Comparison of ENCODE assay signal across 17 cellular contexts in the genomic region with DNA sequence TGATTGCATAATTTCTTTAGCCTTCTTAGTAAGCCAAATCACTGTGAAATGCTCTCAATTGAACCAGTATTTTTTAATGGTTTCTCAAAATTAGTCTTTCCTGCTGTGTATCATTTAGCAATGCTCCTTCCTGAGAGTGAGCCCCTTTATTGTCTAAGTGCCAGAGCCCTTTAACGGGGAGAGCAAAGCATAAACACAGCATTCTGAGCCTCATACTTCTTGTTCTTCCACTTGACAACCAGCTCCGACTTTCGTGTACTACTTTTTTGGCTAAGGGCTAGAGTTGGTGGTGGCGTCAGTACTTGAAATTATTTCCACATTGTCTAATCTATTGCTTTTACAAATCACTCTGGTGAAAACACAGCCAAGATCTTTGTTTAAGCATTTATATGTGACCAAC.
DNase-seq lines count a peak whose midpoint lies in the region; ATAC-seq, FAIRE-seq and TF ChIP-seq lines count a peak whose summit lies in the region.
"Had no signal": no experiment of that assay in that cellular context is flagged by ENCODE, and none has a peak within 500 bp of the region (broad histone marks: within the 10 kb centered on the region; RNA-seq: fewer than 3 reads in every experiment).

No MANE protein-coding gene starts in this region.

- H3K9me3 ChIP-seq in K562 (replicated peaks; ENCODE audit: control insufficient read depth, insufficient read depth, low read depth, low read length): no peaks in the 10 kb centered on the region
- H3K9me3 ChIP-seq in mesenchymal stem cell (ENCODE audit: control insufficient read depth, low read length): no peaks in the 10 kb centered on the region
- H3K9me3 ChIP-seq in aorta (ENCODE audit: control insufficient read depth, low read length): no peaks in the 10 kb centered on the region
- H3K9me3 ChIP-seq: BLaER1 treated with 17β-estradiol and CSF1 and Interleukin-3, amounts not matched to agents 10 nM and 100 nM had no signal

- H3K27ac ChIP-seq in K562 (ENCODE audit: extremely low read depth, low read depth, low read length) (no peak overlapping the region), mesenchymal stem cell (ENCODE audit: low read length, poor library complexity, severe bottlenecking) (no peak overlapping the region), aorta (ENCODE audit: low read depth in 1 of 2, low read length in 2 of 2) (no peak overlapping the region)
- H3K27ac ChIP-seq: BLaER1 treated with 17β-estradiol and CSF1 and Interleukin-3, amounts not matched to agents 10 nM and 100 nM had no signal

- no peaks in the 10 kb centered on the region for H3K36me3 ChIP-seq in K562 (ENCODE audit: control insufficient read depth, insufficient read depth, low read length)
- peaks cover 6 to 78% of the 10 kb centered on the region in 2 experiments for H3K36me3 ChIP-seq in mesenchymal stem cell (ENCODE audit: control insufficient read depth in 1 of 2, insufficient read depth in 2 of 2, low read depth in 1 of 2, low read length in 2 of 2)
- peaks cover 0 to 2% of the 10 kb centered on the region in 2 donors for H3K36me3 ChIP-seq in aorta (ENCODE audit: control insufficient read depth in 1 of 2, insufficient read depth in 2 of 2, low read length in 1 of 2)
- H3K36me3 ChIP-seq: BLaER1 treated with 17β-estradiol and CSF1 and Interleukin-3, amounts not matched to agents 10 nM and 100 nM had no signal

- H4K91ac ChIP-seq in mesenchymal stem cell (ENCODE audit: low read length): no peak overlapping the region

- DNase-seq in GM03348 (ENCODE audit: low spot score) (peak; percentile 7), K562 (ENCODE audit: extremely low read depth in 1 of 4, low spot score in 3 of 4) (no peak), mesenchymal stem cell (peak; percentile 19), aorta (no peak), NCI-H82 (lab: John Stamatoyannopoulos, UW) (no peak), activated gamma-delta T cell (lab: John Stamatoyannopoulos, UW) (no peak)
- no peak for DNase-seq in activated CD4-positive, alpha-beta T cell treated with anti-CD3 and anti-CD28 coated beads for 48 hours
- DNase-seq: CD8-positive, alpha-beta memory T cell; DMS79 treated with DMSO at 0.1 percent for 48 hours; HCEC 1CT; KG1; NCI-H1417 treated with DMSO at 0.1 percent for 48 hours; NCI-H2029; NCI-H510A treated with DMSO at 0.1 percent for 48 hours had no signal

- no peaks in the 10 kb centered on the region for H3K79me2 ChIP-seq in K562 (ENCODE audit: control insufficient read depth, insufficient read depth, low read length)

- H4K20me1 ChIP-seq in K562 (replicated peaks; ENCODE audit: control insufficient read depth, insufficient read depth, low read length): no peaks in the 10 kb centered on the region
- H4K20me1 ChIP-seq: BLaER1 treated with 17β-estradiol and CSF1 and Interleukin-3, amounts not matched to agents 10 nM and 100 nM had no signal

- in situ Hi-C loops in K562 (cut with MboI): no loop called here

- no peak overlapping the region for H3K4me3 ChIP-seq in K562
- H3K4me3 ChIP-seq in mesenchymal stem cell (ENCODE audit: insufficient read depth in 1 of 2, low read depth in 1 of 2, low read length in 2 of 2): no peak overlapping the region
- H3K4me3 ChIP-seq in aorta (ENCODE audit: low read length in 2 of 2): no peak overlapping the region
- H3K4me3 ChIP-seq: BLaER1 treated with 17β-estradiol and CSF1 and Interleukin-3, amounts not matched to agents 10 nM and 100 nM; GM12878 had no signal

- no peak for FAIRE-seq in K562 (lab: Jason Lieb, UNC)
- FAIRE-seq: GM12878 had no signal

- no peak overlapping the region for H4K8ac ChIP-seq in mesenchymal stem cell (ENCODE audit: low read length)

- intact Hi-C loops in K562 (cut with micrococcal nuclease): no loop called here
- intact Hi-C loops in aorta (cut with DNase I): no loop called here

- no peak overlapping the region for H2BK15ac ChIP-seq in mesenchymal stem cell (ENCODE audit: low read depth, poor library complexity, severe bottlenecking)

- CTCF ChIA-PET in K562 (lab: Yijun Ruan, JAX; ENCODE audit: low intra/inter-chr PET ratio): no interaction called here

- no peak overlapping the region for H3K4ac ChIP-seq in mesenchymal stem cell (ENCODE audit: low read depth in 1 of 2, low read length in 2 of 2)

- no peak for TF ChIP-seq CTCF in K562 (IDR thresholded peaks at IDR 0.05 in 2 of 3, conservative IDR thresholded peaks at IDR 0.05 in 1 of 3; ENCODE audit: insufficient read depth in 2 of 3, low read depth in 1 of 3, low read length in 3 of 3)

- H3K27me3 ChIP-seq in K562 (ENCODE audit: control insufficient read depth in 2 of 2, insufficient read depth in 2 of 2, low read length in 2 of 2) (no peaks in the 10 kb centered on the region), mesenchymal stem cell (ENCODE audit: control insufficient read depth in 1 of 2, insufficient read depth in 1 of 2, low read length in 2 of 2) (no peaks in the 10 kb centered on the region), aorta (ENCODE audit: control insufficient read depth in 1 of 2, insufficient read depth in 2 of 2, low read length in 1 of 2) (no peaks in the 10 kb centered on the region)
- H3K27me3 ChIP-seq: BLaER1 treated with 17β-estradiol and CSF1 and Interleukin-3, amounts not matched to agents 10 nM and 100 nM had no signal

- peak overlapping the region; percentile 30; the same call in 1 of the 2 replicates for H2AFZ ChIP-seq in K562 (ENCODE audit: low read depth, low read length)
- H2AFZ ChIP-seq in mesenchymal stem cell (ENCODE audit: low read depth, low read length): no peak overlapping the region

- no peak overlapping the region for H2BK5ac ChIP-seq in mesenchymal stem cell (ENCODE audit: low read depth, low read length, poor library complexity, severe bottlenecking)

- no peak overlapping the region for H3K14ac ChIP-seq in mesenchymal stem cell (ENCODE audit: low read length in 2 of 2)

- TF ChIP-seq RAD21 in K562 (CRISPR knock-in tag; conservative IDR thresholded peaks at IDR 0.05 in 1 of 2, IDR thresholded peaks at IDR 0.05 in 1 of 2): no peak

- no peak overlapping the region for H3K18ac ChIP-seq in mesenchymal stem cell (ENCODE audit: low read depth in 1 of 2, low read length in 2 of 2)

- H2BK12ac ChIP-seq in mesenchymal stem cell (ENCODE audit: low read length in 2 of 2): no peak overlapping the region

- H3K4me2 ChIP-seq in K562 (ENCODE audit: insufficient read depth, low read length) (no peak overlapping the region), mesenchymal stem cell (ENCODE audit: low read length, poor library complexity, severe bottlenecking) (no peak overlapping the region)
- H3K4me2 ChIP-seq: BLaER1 treated with 17β-estradiol and CSF1 and Interleukin-3, amounts not matched to agents 10 nM and 100 nM had no signal

- H3K79me1 ChIP-seq in mesenchymal stem cell (replicated peaks; ENCODE audit: low read length, poor library complexity, severe bottlenecking): no peaks in the 10 kb centered on the region

- no peak overlapping the region for H3K23ac ChIP-seq in mesenchymal stem cell (ENCODE audit: low read length in 2 of 2)

- 62% methylated on average over 4 of the region's 4 CpGs for WGBS in K562 (ENCODE audit: insufficient coverage, low coverage, missing lambda C conversion rate)
- 8% methylated on average over 1 of the region's 4 CpGs for WGBS in mesenchymal stem cell
- 4 to 5% methylated on average over 4 of the region's 4 CpGs for WGBS in aorta, 2 donors

- TF ChIP-seq EP300 in K562 (IDR thresholded peaks at IDR 0.05; ENCODE audit: low read length): no peak

- H2AK5ac ChIP-seq in mesenchymal stem cell (ENCODE audit: low read length, severe bottlenecking): no peak overlapping the region

- POLR2A ChIA-PET in K562 (lab: Yijun Ruan, JAX): interaction anchor here (0.7 kb wide), 1 partner anchor 255 kb away, joined by 3 read pairs; no protein-coding TSS in a partner anchor

- H2BK120ac ChIP-seq in mesenchymal stem cell (ENCODE audit: low read depth, low read length): no peak overlapping the region

- H3K9me1 ChIP-seq in K562 (ENCODE audit: control insufficient read depth, insufficient read depth, low read length): no peaks in the 10 kb centered on the region

- H3K4me1 ChIP-seq in K562 (replicated peaks in 1 of 2; ENCODE audit: control insufficient read depth in 2 of 2, insufficient read depth in 2 of 2, low read length in 2 of 2): peaks cover 6 to 11% of the 10 kb centered on the region in 2 experiments; a peak in 4 of 5 replicates
- no peaks in the 10 kb centered on the region for H3K4me1 ChIP-seq in mesenchymal stem cell (ENCODE audit: control insufficient read depth, insufficient read depth, low read depth, low read length)
- peaks cover 0 to 2% of the 10 kb centered on the region in 2 donors for H3K4me1 ChIP-seq in aorta (ENCODE audit: control insufficient read depth in 1 of 2, insufficient read depth in 2 of 2, low read length in 2 of 2)

- no TSS peak for BruUV-seq in K562 (replicated peaks; lab: Mats Ljungman, UMichigan)

- ATAC-seq in K562 (no peak), aorta (ENCODE audit: low FRiP score) (peak; percentile 57)
- ATAC-seq: GM12878, Panc1 had no signal

- H3K9ac ChIP-seq in K562 (ENCODE audit: insufficient read depth in 1 of 2, low read depth in 2 of 2, low read length in 2 of 2) (no peak overlapping the region), mesenchymal stem cell (ENCODE audit: low read length) (peak overlapping the region; percentile 27)
- H3K9ac ChIP-seq: BLaER1 treated with 17β-estradiol and CSF1 and Interleukin-3, amounts not matched to agents 10 nM and 100 nM had no signal

- no peak for TF ChIP-seq POLR2A in K562 (conservative IDR thresholded peaks at IDR 0.05)

TF ChIP-seq in K562, 482 proteins besides CTCF, POLR2A, EP300 and RAD21:
- TF ChIP-seq ARHGAP35 (IDR thresholded peaks at IDR 0.05; ENCODE audit: partially characterized antibody) (no peak), ZNF263 (CRISPR knock-in tag; IDR thresholded peaks at IDR 0.05; ENCODE audit: borderline replicate concordance) (no peak)
- TF ChIP-seq, protein P1, sequence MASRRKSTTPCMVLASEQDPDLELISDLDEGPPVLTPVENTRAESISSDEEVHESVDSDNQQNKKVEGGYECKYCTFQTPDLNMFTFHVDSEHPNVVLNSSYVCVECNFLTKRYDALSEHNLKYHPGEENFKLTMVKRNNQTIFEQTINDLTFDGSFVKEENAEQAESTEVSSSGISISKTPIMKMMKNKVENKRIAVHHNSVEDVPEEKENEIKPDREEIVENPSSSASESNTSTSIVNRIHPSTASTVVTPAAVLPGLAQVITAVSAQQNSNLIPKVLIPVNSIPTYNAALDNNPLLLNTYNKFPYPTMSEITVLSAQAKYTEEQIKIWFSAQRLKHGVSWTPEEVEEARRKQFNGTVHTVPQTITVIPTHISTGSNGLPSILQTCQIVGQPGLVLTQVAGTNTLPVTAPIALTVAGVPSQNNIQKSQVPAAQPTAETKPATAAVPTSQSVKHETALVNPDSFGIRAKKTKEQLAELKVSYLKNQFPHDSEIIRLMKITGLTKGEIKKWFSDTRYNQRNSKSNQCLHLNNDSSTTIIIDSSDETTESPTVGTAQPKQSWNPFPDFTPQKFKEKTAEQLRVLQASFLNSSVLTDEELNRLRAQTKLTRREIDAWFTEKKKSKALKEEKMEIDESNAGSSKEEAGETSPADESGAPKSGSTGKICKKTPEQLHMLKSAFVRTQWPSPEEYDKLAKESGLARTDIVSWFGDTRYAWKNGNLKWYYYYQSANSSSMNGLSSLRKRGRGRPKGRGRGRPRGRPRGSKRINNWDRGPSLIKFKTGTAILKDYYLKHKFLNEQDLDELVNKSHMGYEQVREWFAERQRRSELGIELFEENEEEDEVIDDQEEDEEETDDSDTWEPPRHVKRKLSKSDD (conservative IDR thresholded peaks at IDR 0.05; ENCODE audit: low read length): no peak

Comparison
In these comparisons a context has a peak if more than half of its experiments do, and no peak if none do; other contexts are left out.
1. DNase-seq: peak in GM03348 (single experiment) and mesenchymal stem cell (single experiment); none in K562 (0 of 4), aorta (0 of 2), activated CD4-positive, alpha-beta T cell treated with anti-CD3 and anti-CD28 coated beads for 48 hours (single experiment), NCI-H82 (single experiment) and activated gamma-delta T cell (single experiment).